ENCODE assay signal across 18 cellular contexts in the genomic region with DNA sequence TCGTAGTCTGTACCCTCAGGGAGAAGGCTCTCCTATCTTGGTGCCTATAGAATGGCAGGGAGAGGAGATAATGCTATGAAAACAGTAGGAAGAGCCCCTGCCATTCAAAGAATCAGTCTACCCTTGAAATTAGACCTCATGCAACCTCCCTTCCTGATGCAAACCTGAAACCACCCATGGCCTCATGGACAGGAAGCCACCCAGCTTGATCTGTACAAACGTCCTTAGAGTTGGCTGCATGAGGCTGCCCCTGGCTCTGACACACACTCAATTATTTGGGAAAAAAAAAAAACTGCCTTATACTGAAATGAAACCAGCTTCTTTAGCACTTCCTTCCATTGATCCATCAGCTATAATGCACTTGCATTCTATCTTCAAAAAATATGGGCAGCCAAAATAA.
DNase-seq lines count a peak whose midpoint lies in the region; ATAC-seq, FAIRE-seq and TF ChIP-seq lines count a peak whose summit lies in the region.
"Had no signal": no experiment of that assay in that cellular context is flagged by ENCODE, and none has a peak within 500 bp of the region (broad histone marks: within the 10 kb centered on the region; RNA-seq: fewer than 3 reads in every experiment).

No MANE protein-coding gene starts in this region.

- TF ChIP-seq POLR2A in NB4 (IDR thresholded peaks at IDR 0.05; ENCODE audit: extremely low read depth, insufficient read length): no peak

- TF ChIP-seq CTCF in DND-41 (IDR thresholded peaks at IDR 0.05; ENCODE audit: borderline replicate concordance, extremely low read depth, low read length, poor library complexity, severe bottlenecking) (no peak), NB4 (IDR thresholded peaks at IDR 0.05; ENCODE audit: low read depth, low read length) (no peak)

- no peaks in the 10 kb centered on the region for H4K20me1 ChIP-seq in DND-41 (ENCODE audit: insufficient read depth, low read length)

- H3K9ac ChIP-seq in DND-41 (ENCODE audit: low read depth, low read length): no peak overlapping the region

- H2AFZ ChIP-seq in DND-41 (ENCODE audit: low read depth, low read length): no peak overlapping the region

- no peaks in the 10 kb centered on the region for H3K27me3 ChIP-seq in DND-41 (ENCODE audit: insufficient read depth, low read length, poor library complexity)
- H3K27me3 ChIP-seq: cardiac muscle cell had no signal

- no peak overlapping the region; the same call in 1 of the 2 replicates for H3K27ac ChIP-seq in DND-41 (ENCODE audit: low read length)
- H3K27ac ChIP-seq: cardiac muscle cell, SK-N-MC, VCaP had no signal

- H3K36me3 ChIP-seq in DND-41 (ENCODE audit: insufficient read depth, low read length): no peaks in the 10 kb centered on the region
- H3K36me3 ChIP-seq: cardiac muscle cell, MG63 had no signal

- peak; percentile 32 for DNase-seq in DND-41
- DNase-seq in GM18507 (ENCODE audit: extremely low spot score, insufficient read length, low read depth): no peak
- DNase-seq in NB4 (ENCODE audit: low read depth): peak; percentile 51
- DNase-seq in UCSD-AML1 (lab: John Stamatoyannopoulos, UW; ENCODE audit: unreplicated experiment): peak; percentile 28
- no peak for DNase-seq in dermis blood vessel endothelial cell
- no peak for DNase-seq in germinal center (ENCODE audit: low spot score)
- DNase-seq: H7, kidney, mesenchymal stem cell, MG63, NCI-H226, PC-3, retina had no signal

- peaks cover 38% of the 10 kb centered on the region for H3K4me1 ChIP-seq in DND-41 (ENCODE audit: insufficient read depth, low read length)

- no peaks in the 10 kb centered on the region for H3K79me2 ChIP-seq in DND-41 (ENCODE audit: insufficient read depth, low read length)

- no peak overlapping the region for H3K4me2 ChIP-seq in DND-41 (ENCODE audit: insufficient read depth, low read length)

- ATAC-seq in DND-41 (ENCODE audit: insufficient read depth, low read depth) (peak; percentile 75), GM18861 (IDR thresholded peaks at IDR 0.05; ENCODE audit: unreplicated experiment) (no peak)
- ATAC-seq: PC-3 had no signal

- no peaks in the 10 kb centered on the region for H3K9me3 ChIP-seq in DND-41 (ENCODE audit: insufficient read depth, low read length, severe bottlenecking)
- H3K9me3 ChIP-seq: MG63 had no signal

- peak; percentile 36 for FAIRE-seq in GM18507 (lab: Jason Lieb, UNC)
- FAIRE-seq: D721Med, kidney had no signal

- H3K4me3 ChIP-seq in DND-41 (ENCODE audit: low read depth in 1 of 2, low read length in 2 of 2): no peak overlapping the region
- no peak overlapping the region for H3K4me3 ChIP-seq in NB4 (ENCODE audit: low read depth, low read length)
- H3K4me3 ChIP-seq: cardiac muscle cell, MG63, SK-N-MC had no signal

Comparison
In these comparisons a context has a peak if more than half of its experiments do, and no peak if none do; other contexts are left out.
1. DNase-seq: peak in DND-41 (single experiment), NB4 (single experiment) and UCSD-AML1 (single experiment); none in GM18507 (single experiment), dermis blood vessel endothelial cell (single experiment) and germinal center (single experiment).